In the genomic region with DNA sequence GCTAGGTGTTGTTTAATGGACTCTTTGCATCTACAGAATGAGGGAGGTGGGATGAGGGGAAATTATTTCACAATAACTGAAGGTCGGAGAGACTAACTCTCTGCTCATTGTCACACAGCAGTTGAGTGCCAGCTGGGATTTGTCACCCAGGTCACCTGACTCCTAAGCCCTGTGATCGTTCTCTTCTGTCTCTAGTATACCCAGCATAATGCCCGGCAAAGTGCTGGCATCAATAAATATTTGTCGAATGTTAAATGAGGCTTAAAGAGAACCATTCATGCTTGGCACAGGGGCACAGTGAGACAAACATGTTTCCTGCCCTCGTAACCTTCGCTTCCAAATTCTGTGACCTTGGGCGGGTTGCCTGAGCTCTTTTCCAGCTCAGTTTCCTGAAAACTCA, we compare ENCODE assay signal across 9 cellular contexts.
DNase-seq lines count a peak whose midpoint lies in the region; ATAC-seq and TF ChIP-seq lines count a peak whose summit lies in the region.
"Had no signal": no experiment of that assay in that cellular context is flagged by ENCODE, and none has a peak within 500 bp of the region (broad histone marks: within the 10 kb centered on the region; RNA-seq: fewer than 3 reads in every experiment).

No MANE protein-coding gene starts in this region.

- H3K9me3 ChIP-seq in adrenal gland (replicated peaks in 1 of 3) = no peaks in the 10 kb centered on the region
- no peaks in the 10 kb centered on the region for H3K9me3 ChIP-seq in right lobe of liver
- no peaks in the 10 kb centered on the region for H3K9me3 ChIP-seq in suprapubic skin
- H3K9me3 ChIP-seq in naive thymus-derived CD4-positive, alpha-beta T cell (ENCODE audit: control insufficient read depth in 2 of 3, low read length in 3 of 3) = no peaks in the 10 kb centered on the region

- H3K27me3 ChIP-seq in adrenal gland (no peaks in the 10 kb centered on the region), right lobe of liver (no peaks in the 10 kb centered on the region), suprapubic skin (no peaks in the 10 kb centered on the region)
- no peaks in the 10 kb centered on the region for H3K27me3 ChIP-seq in naive thymus-derived CD4-positive, alpha-beta T cell (ENCODE audit: control insufficient read depth in 2 of 2, insufficient read depth in 2 of 2, low read length in 2 of 2)

- TF ChIP-seq EP300 in suprapubic skin (IDR thresholded peaks at IDR 0.05) = no peak

- H3K27me3 Mint-ChIP-seq in activated T-cell treated with anti-CD3 and anti-CD28 coated beads, Interleukin-2, amount 50 U/mL, for 4 hours (ENCODE audit: low read depth) = peaks cover 2% of the 10 kb centered on the region
- H3K27me3 Mint-ChIP-seq in effector memory CD8-positive, alpha-beta T cell = no peaks in the 10 kb centered on the region
- peaks cover 0 to 24% (median 4%) of the 10 kb centered on the region in 5 donors for H3K27me3 Mint-ChIP-seq in naive thymus-derived CD4-positive, alpha-beta T cell
- H3K27me3 Mint-ChIP-seq: T-helper 17 cell had no signal

- peak; percentile 67 to 81 (median 75) for ATAC-seq in right lobe of liver
- ATAC-seq in activated T-cell treated with anti-CD3 and anti-CD28 coated beads, Interleukin-2, amount 50 U/mL, for 4 hours = no peak
- no peak for ATAC-seq in effector memory CD8-positive, alpha-beta T cell (replicated peaks)
- ATAC-seq in naive thymus-derived CD4-positive, alpha-beta T cell = no peak
- ATAC-seq: T-helper 17 cell had no signal

- no peaks in the 10 kb centered on the region for H3K9me3 Mint-ChIP-seq in activated T-cell treated with anti-CD3 and anti-CD28 coated beads, Interleukin-2, amount 50 U/mL, for 4 hours
- H3K9me3 Mint-ChIP-seq in effector memory CD8-positive, alpha-beta T cell = no peaks in the 10 kb centered on the region
- H3K9me3 Mint-ChIP-seq in naive thymus-derived CD4-positive, alpha-beta T cell = no peaks in the 10 kb centered on the region

- H3K4me1 Mint-ChIP-seq in activated T-cell treated with anti-CD3 and anti-CD28 coated beads, Interleukin-2, amount 50 U/mL, for 4 hours (ENCODE audit: low read depth) = no peaks in the 10 kb centered on the region
- peaks cover 0 to 8% of the 10 kb centered on the region in 2 donors for H3K4me1 Mint-ChIP-seq in effector memory CD8-positive, alpha-beta T cell (ENCODE audit: low read depth in 2 of 2)
- H3K4me1 Mint-ChIP-seq in naive thymus-derived CD4-positive, alpha-beta T cell = peaks cover 0 to 2% (median 0%) of the 10 kb centered on the region in 7 donors

- POLR2A ChIA-PET in naive thymus-derived CD4-positive, alpha-beta T cell (lab: Charles Lee) = no interaction called here

- 24 to 33% (median 29%) methylated on average over 7 of the region's 7 CpGs for WGBS in adrenal gland, 4 donors
- 19% methylated on average over 7 of the region's 7 CpGs for whole genome bisulfite sequencing in right lobe of liver (ENCODE audit: insufficient coverage, low coverage, low lambda C conversion rate, missing lambda C conversion rate)
- WGBS in suprapubic skin = 55% methylated on average over 7 of the region's 7 CpGs

- DNase-seq in NCI-H1694 (lab: John Stamatoyannopoulos, UW) (peak; percentile 67), adrenal gland (peak; percentile 50 to 89 (median 84)), right lobe of liver (peak; percentile 73 to 87 (median 77)), suprapubic skin (ENCODE audit: low spot score in 2 of 2) (no peak)
- no peak for DNase-seq in activated T-cell treated with anti-CD3 and anti-CD28 coated beads, Interleukin-2, amount 50 U/mL, for 4 hours
- no peak for DNase-seq in effector memory CD8-positive, alpha-beta T cell
- DNase-seq in naive thymus-derived CD4-positive, alpha-beta T cell = no peak
- DNase-seq: effector memory CD4-positive, alpha-beta T cell; T-helper 17 cell had no signal

- peak overlapping the region in 2 of 5 donors; percentile 1 to 58 for H3K27ac ChIP-seq in adrenal gland
- H3K27ac ChIP-seq in right lobe of liver = peak overlapping the region; percentile 72 to 90 (median 87)
- H3K27ac ChIP-seq in suprapubic skin = peak overlapping the region; percentile 48
- no peak overlapping the region for H3K27ac ChIP-seq in naive thymus-derived CD4-positive, alpha-beta T cell (ENCODE audit: low read depth, low read length)

- H3K4me1 ChIP-seq in adrenal gland (replicated peaks in 1 of 2) = peaks cover 17 to 25% of the 10 kb centered on the region in 2 donors
- peaks cover 0 to 52% (median 24%) of the 10 kb centered on the region in 4 donors for H3K4me1 ChIP-seq in right lobe of liver
- H3K4me1 ChIP-seq in suprapubic skin = peaks cover 53% of the 10 kb centered on the region
- no peaks in the 10 kb centered on the region for H3K4me1 ChIP-seq in naive thymus-derived CD4-positive, alpha-beta T cell (ENCODE audit: control insufficient read depth in 2 of 2, insufficient read depth in 2 of 2, low read length in 2 of 2)

- H3K27ac Mint-ChIP-seq in effector memory CD8-positive, alpha-beta T cell = no peak overlapping the region
- no peak overlapping the region for H3K27ac Mint-ChIP-seq in naive thymus-derived CD4-positive, alpha-beta T cell
- H3K27ac Mint-ChIP-seq: T-helper 17 cell had no signal

- H3K4me3 ChIP-seq in adrenal gland = peak overlapping the region in 1 of 4 donors; percentile 6
- H3K4me3 ChIP-seq in right lobe of liver = no peak overlapping the region
- no peak overlapping the region for H3K4me3 ChIP-seq in suprapubic skin
- no peak overlapping the region for H3K4me3 ChIP-seq in naive thymus-derived CD4-positive, alpha-beta T cell (ENCODE audit: low read length)

- CTCF ChIA-PET in naive thymus-derived CD4-positive, alpha-beta T cell (lab: Charles Lee) = no interaction called here

- H3K36me3 Mint-ChIP-seq in activated T-cell treated with anti-CD3 and anti-CD28 coated beads, Interleukin-2, amount 50 U/mL, for 4 hours (ENCODE audit: insufficient read depth) = no peaks in the 10 kb centered on the region
- H3K36me3 Mint-ChIP-seq in effector memory CD8-positive, alpha-beta T cell (ENCODE audit: insufficient read depth) = no peaks in the 10 kb centered on the region
- H3K36me3 Mint-ChIP-seq in naive thymus-derived CD4-positive, alpha-beta T cell = no peaks in the 10 kb centered on the region

- TF ChIP-seq CTCF in adrenal gland (IDR thresholded peaks at IDR 0.05) (no peak), right lobe of liver (IDR thresholded peaks at IDR 0.05) (no peak), suprapubic skin (IDR thresholded peaks at IDR 0.05) (no peak)

- intact Hi-C loops in adrenal gland (cut with DNase I) = no loop called here
- intact Hi-C loops in right lobe of liver (cut with DNase I) = loop anchor here in 1 of 2 donors (10.0 kb wide), 1 partner anchor 104 kb away; no protein-coding TSS in a partner anchor
- intact Hi-C loops in naive thymus-derived CD4-positive, alpha-beta T cell (cut with micrococcal nuclease) = no loop called here

- H3K36me3 ChIP-seq in adrenal gland (replicated peaks in 1 of 2) (no peaks in the 10 kb centered on the region), right lobe of liver (no peaks in the 10 kb centered on the region), suprapubic skin (no peaks in the 10 kb centered on the region)
- no peaks in the 10 kb centered on the region for H3K36me3 ChIP-seq in naive thymus-derived CD4-positive, alpha-beta T cell (ENCODE audit: control insufficient read depth in 2 of 3, insufficient read depth in 3 of 3, low read length in 3 of 3)

- TF ChIP-seq POLR2A in adrenal gland (IDR thresholded peaks at IDR 0.05) (no peak), right lobe of liver (IDR thresholded peaks at IDR 0.05) (no peak), suprapubic skin (IDR thresholded peaks at IDR 0.05) (no peak)

- no peak overlapping the region for H3K4me3 Mint-ChIP-seq in activated T-cell treated with anti-CD3 and anti-CD28 coated beads, Interleukin-2, amount 50 U/mL, for 4 hours
- no peak overlapping the region for H3K4me3 Mint-ChIP-seq in effector memory CD8-positive, alpha-beta T cell
- H3K4me3 Mint-ChIP-seq in naive thymus-derived CD4-positive, alpha-beta T cell = no peak overlapping the region
- H3K4me3 Mint-ChIP-seq: T-helper 17 cell had no signal

Comparison
In these comparisons a context has a peak if more than half of its experiments do, and no peak if none do; other contexts are left out.
1. DNase-seq: peak in NCI-H1694 (single experiment), adrenal gland (7 of 7) and right lobe of liver (3 of 3); none in suprapubic skin (0 of 2), activated T-cell treated with anti-CD3 and anti-CD28 coated beads, Interleukin-2, amount 50 U/mL, for 4 hours (single experiment), effector memory CD8-positive, alpha-beta T cell (0 of 3) and naive thymus-derived CD4-positive, alpha-beta T cell (0 of 9).
2. ATAC-seq: peak in right lobe of liver (4 of 4); none in activated T-cell treated with anti-CD3 and anti-CD28 coated beads, Interleukin-2, amount 50 U/mL, for 4 hours (0 of 2), effector memory CD8-positive, alpha-beta T cell (single experiment) and naive thymus-derived CD4-positive, alpha-beta T cell (single experiment).